Comparison of ENCODE assay signal across 9 cellular contexts in genomic region chr7:137879357-137880158, GRCh38. TPM values are rescaled to one million over a fixed set of nuclear protein-coding genes. Genes with fewer than 3 reads are reported as not detected.
DNase-seq lines count a peak whose midpoint lies in the region; ATAC-seq and TF ChIP-seq lines count a peak whose summit lies in the region.
"Had no signal": no experiment of that assay in that cellular context is flagged by ENCODE, and none has a peak within 500 bp of the region (broad histone marks: within the 10 kb centered on the region; RNA-seq: fewer than 3 reads in every experiment).

No MANE protein-coding gene starts in this region.

- peaks cover 90% of the 10 kb centered on the region for H3K4me1 ChIP-seq in osteoblast (ENCODE audit: insufficient read depth, low read length)

- H3K36me3 Mint-ChIP-seq in T-helper 17 cell (ENCODE audit: low read depth) (peaks cover 14% of the 10 kb centered on the region), natural killer cell (peaks cover 19% of the 10 kb centered on the region)

- peaks cover 2% of the 10 kb centered on the region for H3K4me1 Mint-ChIP-seq in T-helper 17 cell
- H3K4me1 Mint-ChIP-seq in natural killer cell: no peaks in the 10 kb centered on the region
- H3K4me1 Mint-ChIP-seq: activated B cell treated with CpG ODN at 0.5 μM for 24 hours had no signal

- H3K4me3 Mint-ChIP-seq in T-helper 17 cell (no peak overlapping the region), natural killer cell (no peak overlapping the region)
- H3K4me3 Mint-ChIP-seq: activated B cell treated with CpG ODN at 0.5 μM for 24 hours had no signal

- no peak overlapping the region for H3K4me3 ChIP-seq in osteoblast (ENCODE audit: insufficient read depth, low read length)

- no peak overlapping the region for H2AFZ ChIP-seq in osteoblast (ENCODE audit: low read length)

- H3K9me3 ChIP-seq in osteoblast (ENCODE audit: low read depth, low read length): no peaks in the 10 kb centered on the region
- H3K9me3 ChIP-seq in T-helper 17 cell (ENCODE audit: control insufficient read depth, low read length, poor library complexity, severe bottlenecking): no peaks in the 10 kb centered on the region

- H3K27me3 ChIP-seq in osteoblast (ENCODE audit: insufficient read depth, low read length): no peaks in the 10 kb centered on the region

- DNase-seq in EL (peak; percentile 65), ecto neural progenitor cell (ENCODE audit: low spot score) (peak; percentile 54), osteoblast (ENCODE audit: insufficient read length, low spot score, missing footprints) (no peak), hippocampal formation (lab: John Stamatoyannopoulos, UW) (no peak), T-helper 17 cell (no peak), natural killer cell (no peak)
- DNase-seq: activated B cell treated with CpG ODN at 0.5 μM for 24 hours had no signal

- H3K27me3 Mint-ChIP-seq in T-helper 17 cell: no peaks in the 10 kb centered on the region
- H3K27me3 Mint-ChIP-seq in natural killer cell (ENCODE audit: low read depth in 2 of 2): no peaks in the 10 kb centered on the region
- H3K27me3 Mint-ChIP-seq: activated B cell treated with CpG ODN at 0.5 μM for 24 hours had no signal

- no peak for TF ChIP-seq CTCF in osteoblast (IDR thresholded peaks at IDR 0.05; ENCODE audit: extremely low read depth, low read depth, low read length)
- no peak for TF ChIP-seq CTCF in natural killer cell (IDR thresholded peaks at IDR 0.05)

- peaks cover 4% of the 10 kb centered on the region for H3K79me2 ChIP-seq in osteoblast (ENCODE audit: insufficient read depth, low read length)

- H3K36me3 ChIP-seq in osteoblast (ENCODE audit: insufficient read depth, low read length): peaks cover 72% of the 10 kb centered on the region

- no peaks in the 10 kb centered on the region for H3K9me3 Mint-ChIP-seq in natural killer cell

- H3K4me2 ChIP-seq in osteoblast (ENCODE audit: insufficient read depth, low read length): peak overlapping the region; percentile 67

- H3K27ac ChIP-seq in osteoblast (ENCODE audit: low read depth, low read length): peak overlapping the region; percentile 99

- H3K27ac Mint-ChIP-seq in T-helper 17 cell (no peak overlapping the region), natural killer cell (peak overlapping the region in 1 of 2 donors; percentile 59)
- H3K27ac Mint-ChIP-seq: activated B cell treated with CpG ODN at 0.5 μM for 24 hours had no signal

- intact Hi-C loops in natural killer cell (cut with micrococcal nuclease): no loop called here

- no peaks in the 10 kb centered on the region for H4K20me1 ChIP-seq in osteoblast (ENCODE audit: insufficient read depth, low read length)

- ATAC-seq in HG02571 (IDR thresholded peaks at IDR 0.05; ENCODE audit: unreplicated experiment): peak; percentile 51
- ATAC-seq in HG03159 (IDR thresholded peaks at IDR 0.05; ENCODE audit: unreplicated experiment): no peak
- no peak for ATAC-seq in T-helper 17 cell
- ATAC-seq in natural killer cell: no peak

RNA-seq across cellular contexts. Expression of gene DGKI, which starts 32.8 kb away (rescaled TPM):
- total RNA-seq in osteoblast: 19.2 and 23.3 TPM in 2 replicates
- under 1 TPM; 0.02 to 0.26 TPM for total RNA-seq in T-helper 17 cell
- under 1 TPM in 1 of 3 donors, not detected in 2; 0.53 TPM for total RNA-seq in natural killer cell
- total RNA-seq: activated B cell treated with CpG ODN at 0.5 μM for 24 hours had no signal

Comparison
In these comparisons a context has a peak if more than half of its experiments do, and no peak if none do; other contexts are left out.
1. DNase-seq: peak in EL (single experiment) and ecto neural progenitor cell (single experiment); none in osteoblast (single experiment), hippocampal formation (0 of 2), T-helper 17 cell (0 of 3) and natural killer cell (single experiment).
2. RNA of gene DGKI, which starts 32.8 kb away (total RNA-seq): 19.2 to 23.3 TPM in osteoblast; 0.02 to 0.26 TPM in T-helper 17 cell and 0.53 TPM in natural killer cell; every median in the first group is over 10 times any median in the second.